20 cellular contexts compared by ENCODE assay signal in the genomic region with DNA sequence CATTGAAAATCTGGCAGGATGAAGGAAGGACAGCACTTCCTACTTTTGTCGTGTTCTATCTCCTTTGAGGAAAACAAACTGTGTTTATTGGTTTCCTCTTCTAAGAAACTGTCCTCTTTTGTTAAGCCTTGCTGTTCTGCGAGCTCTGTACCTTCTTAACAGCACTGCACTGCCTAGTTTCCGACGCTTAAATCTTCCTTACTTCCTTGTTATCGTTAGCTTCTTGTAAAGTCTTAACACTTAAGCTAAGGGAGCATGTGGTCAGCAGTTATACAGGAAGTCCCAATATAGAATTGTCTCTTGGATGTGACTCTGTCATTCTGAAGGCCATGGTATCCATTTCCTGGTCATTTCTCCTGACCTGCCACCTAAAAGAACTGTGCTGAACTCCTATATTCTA.
A peak's percentile ranks its signal among the peaks of the same experiment; 100 is the strongest.
DNase-seq lines count a peak whose midpoint lies in the region; ATAC-seq and TF ChIP-seq lines count a peak whose summit lies in the region.
"Had no signal": no experiment of that assay in that cellular context is flagged by ENCODE, and none has a peak within 500 bp of the region (broad histone marks: within the 10 kb centered on the region; RNA-seq: fewer than 3 reads in every experiment).

No MANE protein-coding gene starts in this region.

- no peak overlapping the region; the same call in 1 of the 2 replicates for H2AFZ ChIP-seq in KMS-11 (ENCODE audit: low read depth)

- intact Hi-C loops in activated CD4-positive, alpha-beta memory T cell treated with anti-CD3 and anti-CD28 coated beads for 36 hours (cut with micrococcal nuclease): no loop called here
- intact Hi-C loops in activated T-helper 2 cell treated with anti-CD3 and anti-CD28 coated beads, Interferon-gamma antibody, Interleukin-2, Interleukin-4, amounts not matched to agents 10 μg/mL and 5 μg/mL and 100 μg/mL, durations not matched to agents 14 hours and 24 hours and 36 hours (cut with micrococcal nuclease): no loop called here
- intact Hi-C loops in head of caudate nucleus (cut with DNase I): no loop called here

- no peak for TF ChIP-seq CTCF in KMS-11 (conservative IDR thresholded peaks at IDR 0.05; ENCODE audit: low read depth, low read length)

- DNase-seq in activated CD4-positive, alpha-beta memory T cell treated with anti-CD3 and anti-CD28 coated beads, Interleukin-2, amount 10 ng/mL, durations not matched to agents 7 days and 5 days: no peak
- no peak for DNase-seq in activated CD4-positive, alpha-beta memory T cell treated with anti-CD3 and anti-CD28 coated beads for 36 hours
- no peak for DNase-seq in activated T-helper 2 cell treated with anti-CD3 and anti-CD28 coated beads, Interferon-gamma antibody, Interleukin-2, Interleukin-4, amounts not matched to agents 10 μg/mL and 5 μg/mL and 100 μg/mL, durations not matched to agents 14 hours and 24 hours and 36 hours (ENCODE audit: low spot score)
- DNase-seq in naive thymus-derived CD8-positive, alpha-beta T cell: peak in 2 of 10 donors; percentile 1 to 9
- DNase-seq in head of caudate nucleus: no peak
- DNase-seq in HCEC 1CT: no peak
- DNase-seq: activated CD4-positive, CD25-positive, alpha-beta regulatory T cell; activated CD8-positive, alpha-beta memory T cell treated with anti-CD3 and anti-CD28 coated beads, Interleukin-2, amount 50 U/mL, for 4 hours; activated naive CD4-positive, alpha-beta T cell treated with anti-CD3 and anti-CD28 coated beads for 36 hours; DMS79; foreskin fibroblast; hypothalamus; NCI-H2107; NCI-H524 treated with DMSO at 0.1 percent for 48 hours; Right ventricle myocardium superior; transverse colon had no signal

- no peaks in the 10 kb centered on the region for H3K27me3 Mint-ChIP-seq in activated CD4-positive, alpha-beta memory T cell treated with anti-CD3 and anti-CD28 coated beads, Interleukin-2, amount 10 ng/mL, durations not matched to agents 7 days and 5 days
- H3K27me3 Mint-ChIP-seq in activated CD4-positive, alpha-beta memory T cell treated with anti-CD3 and anti-CD28 coated beads for 36 hours: no peaks in the 10 kb centered on the region
- H3K27me3 Mint-ChIP-seq in activated T-helper 2 cell treated with anti-CD3 and anti-CD28 coated beads, Interferon-gamma antibody, Interleukin-2, Interleukin-4, amounts not matched to agents 10 μg/mL and 5 μg/mL and 100 μg/mL, durations not matched to agents 14 hours and 24 hours and 36 hours (ENCODE audit: low read depth): no peaks in the 10 kb centered on the region
- H3K27me3 Mint-ChIP-seq in naive thymus-derived CD8-positive, alpha-beta T cell: no peaks in the 10 kb centered on the region
- H3K27me3 Mint-ChIP-seq: brain had no signal

- CTCF ChIA-PET in activated CD4-positive, alpha-beta memory T cell treated with anti-CD3 and anti-CD28 coated beads, Interleukin-2, amount 10 ng/mL, durations not matched to agents 7 days and 5 days (lab: Charles Lee): interaction anchor here (0.7 kb wide), 1 partner anchor 257 kb away, joined by 3 read pairs; no protein-coding TSS in a partner anchor
- CTCF ChIA-PET in activated CD4-positive, alpha-beta memory T cell treated with anti-CD3 and anti-CD28 coated beads for 36 hours (lab: Charles Lee): no interaction called here

- no peak overlapping the region for H3K4me3 Mint-ChIP-seq in activated CD4-positive, alpha-beta memory T cell treated with anti-CD3 and anti-CD28 coated beads, Interleukin-2, amount 10 ng/mL, durations not matched to agents 7 days and 5 days
- no peak overlapping the region for H3K4me3 Mint-ChIP-seq in activated CD4-positive, alpha-beta memory T cell treated with anti-CD3 and anti-CD28 coated beads for 36 hours
- peak overlapping the region; percentile 40 for H3K4me3 Mint-ChIP-seq in activated T-helper 2 cell treated with anti-CD3 and anti-CD28 coated beads, Interferon-gamma antibody, Interleukin-2, Interleukin-4, amounts not matched to agents 10 μg/mL and 5 μg/mL and 100 μg/mL, durations not matched to agents 14 hours and 24 hours and 36 hours (ENCODE audit: low read depth)
- H3K4me3 Mint-ChIP-seq in naive thymus-derived CD8-positive, alpha-beta T cell: peak overlapping the region in 7 of 10 donors; percentile 16 to 61 (median 40)
- H3K4me3 Mint-ChIP-seq: activated naive CD4-positive, alpha-beta T cell treated with anti-CD3 and anti-CD28 coated beads for 36 hours; brain had no signal

- peaks cover 26% of the 10 kb centered on the region for H3K4me1 ChIP-seq in KMS-11 (ENCODE audit: low read depth, poor library complexity, severe bottlenecking)
- H3K4me1 ChIP-seq: right atrium auricular region, transverse colon had no signal

- H3K4me1 Mint-ChIP-seq in activated CD4-positive, alpha-beta memory T cell treated with anti-CD3 and anti-CD28 coated beads, Interleukin-2, amount 10 ng/mL, durations not matched to agents 7 days and 5 days: peaks cover 13% of the 10 kb centered on the region
- peaks cover 18% of the 10 kb centered on the region for H3K4me1 Mint-ChIP-seq in activated CD4-positive, alpha-beta memory T cell treated with anti-CD3 and anti-CD28 coated beads for 36 hours (ENCODE audit: low read depth)
- peaks cover 21% of the 10 kb centered on the region for H3K4me1 Mint-ChIP-seq in activated T-helper 2 cell treated with anti-CD3 and anti-CD28 coated beads, Interferon-gamma antibody, Interleukin-2, Interleukin-4, amounts not matched to agents 10 μg/mL and 5 μg/mL and 100 μg/mL, durations not matched to agents 14 hours and 24 hours and 36 hours (ENCODE audit: low read depth)
- H3K4me1 Mint-ChIP-seq in naive thymus-derived CD8-positive, alpha-beta T cell: peaks cover 12 to 20% (median 19%) of the 10 kb centered on the region in 4 donors
- H3K4me1 Mint-ChIP-seq: brain had no signal

- H3K9me3 Mint-ChIP-seq in activated CD4-positive, alpha-beta memory T cell treated with anti-CD3 and anti-CD28 coated beads, Interleukin-2, amount 10 ng/mL, durations not matched to agents 7 days and 5 days: peaks cover 3% of the 10 kb centered on the region
- H3K9me3 Mint-ChIP-seq in activated CD4-positive, alpha-beta memory T cell treated with anti-CD3 and anti-CD28 coated beads for 36 hours: no peaks in the 10 kb centered on the region
- peaks cover 22% of the 10 kb centered on the region for H3K9me3 Mint-ChIP-seq in activated T-helper 2 cell treated with anti-CD3 and anti-CD28 coated beads, Interferon-gamma antibody, Interleukin-2, Interleukin-4, amounts not matched to agents 10 μg/mL and 5 μg/mL and 100 μg/mL, durations not matched to agents 14 hours and 24 hours and 36 hours
- H3K9me3 Mint-ChIP-seq in naive thymus-derived CD8-positive, alpha-beta T cell: peaks cover 0 to 2% (median 0%) of the 10 kb centered on the region in 9 donors
- H3K9me3 Mint-ChIP-seq: activated naive CD4-positive, alpha-beta T cell treated with anti-CD3 and anti-CD28 coated beads for 36 hours had no signal

- H3K36me3 ChIP-seq in KMS-11 (ENCODE audit: insufficient read depth): no peaks in the 10 kb centered on the region
- H3K36me3 ChIP-seq: right atrium auricular region, transverse colon had no signal

- peak overlapping the region; percentile 38 for H3K4me2 ChIP-seq in KMS-11

- H3K79me2 ChIP-seq in KMS-11 (ENCODE audit: insufficient read depth, low read depth): no peaks in the 10 kb centered on the region

- peak overlapping the region; percentile 20 for H3K27ac Mint-ChIP-seq in activated CD4-positive, alpha-beta memory T cell treated with anti-CD3 and anti-CD28 coated beads, Interleukin-2, amount 10 ng/mL, durations not matched to agents 7 days and 5 days
- no peak overlapping the region for H3K27ac Mint-ChIP-seq in activated CD4-positive, alpha-beta memory T cell treated with anti-CD3 and anti-CD28 coated beads for 36 hours
- H3K27ac Mint-ChIP-seq in activated T-helper 2 cell treated with anti-CD3 and anti-CD28 coated beads, Interferon-gamma antibody, Interleukin-2, Interleukin-4, amounts not matched to agents 10 μg/mL and 5 μg/mL and 100 μg/mL, durations not matched to agents 14 hours and 24 hours and 36 hours: peak overlapping the region; percentile 65
- peak overlapping the region in 9 of 10 donors; percentile 26 to 95 (median 75) for H3K27ac Mint-ChIP-seq in naive thymus-derived CD8-positive, alpha-beta T cell
- H3K27ac Mint-ChIP-seq: activated naive CD4-positive, alpha-beta T cell treated with anti-CD3 and anti-CD28 coated beads for 36 hours; brain had no signal

- POLR2A ChIA-PET in activated CD4-positive, alpha-beta memory T cell treated with anti-CD3 and anti-CD28 coated beads, Interleukin-2, amount 10 ng/mL, durations not matched to agents 7 days and 5 days (lab: Charles Lee): no interaction called here
- POLR2A ChIA-PET in activated CD4-positive, alpha-beta memory T cell treated with anti-CD3 and anti-CD28 coated beads for 36 hours (lab: Charles Lee): no interaction called here
- POLR2A ChIA-PET in naive thymus-derived CD8-positive, alpha-beta T cell (lab: Charles Lee): interaction anchor here (1.6 to 1.8 kb wide), 2 partner anchors 163 to 258 kb away, joined by 4 to 11 read pairs; no protein-coding TSS in a partner anchor

- no peaks in the 10 kb centered on the region for H3K27me3 ChIP-seq in KMS-11 (ENCODE audit: insufficient read depth, low read depth)
- H3K27me3 ChIP-seq: right atrium auricular region, transverse colon had no signal

- H3K27ac ChIP-seq in KMS-11: peak overlapping the region; percentile 29; the same call in 1 of the 2 replicates
- H3K27ac ChIP-seq: right atrium auricular region, transverse colon had no signal

- no peak overlapping the region for H3K9ac ChIP-seq in KMS-11

- H3K36me3 Mint-ChIP-seq in activated CD4-positive, alpha-beta memory T cell treated with anti-CD3 and anti-CD28 coated beads, Interleukin-2, amount 10 ng/mL, durations not matched to agents 7 days and 5 days (ENCODE audit: low read depth): no peaks in the 10 kb centered on the region
- no peaks in the 10 kb centered on the region for H3K36me3 Mint-ChIP-seq in activated CD4-positive, alpha-beta memory T cell treated with anti-CD3 and anti-CD28 coated beads for 36 hours
- H3K36me3 Mint-ChIP-seq in activated T-helper 2 cell treated with anti-CD3 and anti-CD28 coated beads, Interferon-gamma antibody, Interleukin-2, Interleukin-4, amounts not matched to agents 10 μg/mL and 5 μg/mL and 100 μg/mL, durations not matched to agents 14 hours and 24 hours and 36 hours (ENCODE audit: low read depth): peaks cover 21% of the 10 kb centered on the region
- no peaks in the 10 kb centered on the region for H3K36me3 Mint-ChIP-seq in naive thymus-derived CD8-positive, alpha-beta T cell

- H4K20me1 ChIP-seq in KMS-11 (ENCODE audit: insufficient read depth): no peaks in the 10 kb centered on the region

- ATAC-seq in naive thymus-derived CD8-positive, alpha-beta T cell: peak; percentile 49 to 59
- no peak for ATAC-seq in HG02759 (IDR thresholded peaks at IDR 0.05; ENCODE audit: unreplicated experiment)

- H3K4me3 ChIP-seq in KMS-11 (IDR thresholded peaks at IDR 0.05; ENCODE audit: insufficient read depth, low read depth, low read length): no peak overlapping the region
- H3K4me3 ChIP-seq: right atrium auricular region, transverse colon had no signal

Comparison
In these comparisons a context has a peak if more than half of its experiments do, and no peak if none do; other contexts are left out.
1. H3K4me3 Mint-ChIP-seq: peak in activated T-helper 2 cell treated with anti-CD3 and anti-CD28 coated beads, Interferon-gamma antibody, Interleukin-2, Interleukin-4, amounts not matched to agents 10 μg/mL and 5 μg/mL and 100 μg/mL, durations not matched to agents 14 hours and 24 hours and 36 hours (single experiment) and naive thymus-derived CD8-positive, alpha-beta T cell (7 of 10); none in activated CD4-positive, alpha-beta memory T cell treated with anti-CD3 and anti-CD28 coated beads, Interleukin-2, amount 10 ng/mL, durations not matched to agents 7 days and 5 days (single experiment) and activated CD4-positive, alpha-beta memory T cell treated with anti-CD3 and anti-CD28 coated beads for 36 hours (single experiment).